ENCODE assay signal across 19 cellular contexts in genomic region chr1:54857066-54857660, GRCh38. TPM values are rescaled to one million over a fixed set of nuclear protein-coding genes. Genes with fewer than 3 reads are reported as not detected.
DNase-seq lines count a peak whose midpoint lies in the region; ATAC-seq, FAIRE-seq and TF ChIP-seq lines count a peak whose summit lies in the region.
"Had no signal": no experiment of that assay in that cellular context is flagged by ENCODE, and none has a peak within 500 bp of the region (broad histone marks: within the 10 kb centered on the region; RNA-seq: fewer than 3 reads in every experiment).

No MANE protein-coding gene starts in this region.

- H3K4me3 ChIP-seq in PC-9 (no peak overlapping the region), choroid plexus epithelial cell (ENCODE audit: low read depth, low read length) (no peak overlapping the region), kidney (ENCODE audit: low read length in 2 of 2) (no peak overlapping the region), stomach (no peak overlapping the region), sigmoid colon (no peak overlapping the region)
- H3K4me3 ChIP-seq: neural progenitor cell, testis had no signal

- TSS peak; percentile 7 for BruUV-seq in PC-9 (replicated peaks; lab: Mats Ljungman, UMichigan)

- H3K4me1 ChIP-seq in PC-9 (replicated peaks; ENCODE audit: insufficient read depth) (peaks cover 66% of the 10 kb centered on the region), kidney (ENCODE audit: control insufficient read depth in 1 of 2, insufficient read depth in 1 of 2, low read depth in 1 of 2, low read length in 2 of 2) (peaks cover 17 to 28% of the 10 kb centered on the region in 2 donors), stomach (peaks cover 0 to 40% (median 3%) of the 10 kb centered on the region in 4 donors), sigmoid colon (no peaks in the 10 kb centered on the region)
- H3K4me1 ChIP-seq: neural progenitor cell had no signal

- H3K79me2 ChIP-seq in PC-9 (ENCODE audit: low read depth) = peaks cover 49% of the 10 kb centered on the region

- H3F3A ChIP-seq in PC-9 (ENCODE audit: insufficient read depth, low read depth) = peaks cover 63% of the 10 kb centered on the region

- no peak for FAIRE-seq in kidney (lab: Jason Lieb, UNC)
- FAIRE-seq: islet of Langerhans had no signal

- no peak for TF ChIP-seq POLR2A in stomach (IDR thresholded peaks at IDR 0.05)
- TF ChIP-seq POLR2A in sigmoid colon (IDR thresholded peaks at IDR 0.05) = no peak

- no peak for TF ChIP-seq CTCF in PC-9 (conservative IDR thresholded peaks at IDR 0.05)
- TF ChIP-seq CTCF in choroid plexus epithelial cell (conservative IDR thresholded peaks at IDR 0.05; ENCODE audit: low read depth, low read length) = no peak
- TF ChIP-seq CTCF in kidney (IDR thresholded peaks at IDR 0.05; ENCODE audit: borderline replicate concordance, extremely low read depth, insufficient read depth) = no peak
- no peak for TF ChIP-seq CTCF in stomach (IDR thresholded peaks at IDR 0.05)
- no peak for TF ChIP-seq CTCF in sigmoid colon (IDR thresholded peaks at IDR 0.05)

- DNase-seq in PC-9 = no peak
- peak; percentile 47 for DNase-seq in choroid plexus epithelial cell (ENCODE audit: low read depth)
- no peak for DNase-seq in kidney
- peak; percentile 2 for DNase-seq in stomach
- DNase-seq in DMS53 (lab: John Stamatoyannopoulos, UW) = no peak
- no peak for DNase-seq in sigmoid colon
- no peak for DNase-seq in dermis blood vessel endothelial cell
- DNase-seq: activated CD4-positive, alpha-beta T cell treated with anti-CD3 and anti-CD28 coated beads for 36 hours; activated CD8-positive, alpha-beta memory T cell treated with anti-CD3 and anti-CD28 coated beads, Interleukin-2, amount 10 ng/mL, durations not matched to agents 7 days and 5 days; amygdala; NCI-H2081 treated with DMSO at 0.1 percent for 48 hours; NCI-H510A; stimulated activated CD4-positive, alpha-beta T cell treated with anti-CD3 and anti-CD28 coated beads, Interleukin-4, amount 100 ng/mL, for 4 hours; stimulated activated CD8-positive, alpha-beta memory T cell treated with anti-CD3 and anti-CD28 coated beads, Interleukin-4, amount 100 ng/mL, for 48 hours had no signal

- intact Hi-C loops in PC-9 (cut with micrococcal nuclease; ENCODE audit: unreplicated experiment) = no loop called here
- intact Hi-C loops in kidney (cut with DNase I) = no loop called here
- intact Hi-C loops in stomach (cut with DNase I; ENCODE audit: low total_unique reads) = no loop called here
- intact Hi-C loops in sigmoid colon (cut with DNase I) = no loop called here

- no peak overlapping the region for H3K9ac ChIP-seq in kidney (ENCODE audit: low read length in 2 of 2)
- H3K9ac ChIP-seq: neural progenitor cell had no signal

- no peaks in the 10 kb centered on the region for H3K9me2 ChIP-seq in PC-9 (ENCODE audit: insufficient read depth)

- no peak for TF ChIP-seq EP300 in stomach (IDR thresholded peaks at IDR 0.05)
- no peak for TF ChIP-seq EP300 in sigmoid colon (IDR thresholded peaks at IDR 0.05)

- no peaks in the 10 kb centered on the region for H4K20me1 ChIP-seq in PC-9 (ENCODE audit: insufficient read depth)

- POLR2A ChIA-PET in PC-9 (lab: Charles Lee; ENCODE audit: unreplicated experiment) = interaction anchor here (0.6 kb wide), 1 partner anchor 17 kb away, joined by 3 read pairs; no protein-coding TSS in a partner anchor

- no peak for ATAC-seq in GM21360 (IDR thresholded peaks at IDR 0.05; ENCODE audit: unreplicated experiment)
- ATAC-seq: activated CD4-positive, alpha-beta T cell treated with anti-CD3 and anti-CD28 coated beads for 36 hours; activated CD8-positive, alpha-beta memory T cell treated with anti-CD3 and anti-CD28 coated beads, Interleukin-2, amount 10 ng/mL, durations not matched to agents 7 days and 5 days had no signal

- no peak overlapping the region for H2AFZ ChIP-seq in PC-9
- H2AFZ ChIP-seq: neural progenitor cell had no signal

- H3K4me2 ChIP-seq in PC-9 = peak overlapping the region; percentile 65
- H3K4me2 ChIP-seq: neural progenitor cell had no signal

- 85 to 93% (median 89%) methylated on average over 3 of the region's 3 CpGs for WGBS in stomach, 5 donors
- WGBS in sigmoid colon, 2 donors = 94 to 96% methylated on average over 3 of the region's 3 CpGs

- peak overlapping the region; percentile 88 for H3K27ac ChIP-seq in PC-9
- H3K27ac ChIP-seq in kidney (ENCODE audit: low read depth in 2 of 2, low read length in 2 of 2) = peak overlapping the region; percentile 13 to 41
- H3K27ac ChIP-seq in stomach = peak overlapping the region in 2 of 5 donors; percentile 25 to 32
- peak overlapping the region in 1 of 4 donors; percentile 27 for H3K27ac ChIP-seq in sigmoid colon
- H3K27ac ChIP-seq: neural progenitor cell, testis had no signal

- H3K27me3 ChIP-seq in PC-9 (ENCODE audit: insufficient read depth, low read depth) = no peaks in the 10 kb centered on the region
- no peaks in the 10 kb centered on the region for H3K27me3 ChIP-seq in stomach
- H3K27me3 ChIP-seq in sigmoid colon = no peaks in the 10 kb centered on the region
- H3K27me3 ChIP-seq: neural progenitor cell, testis had no signal

- H3K9me3 ChIP-seq in PC-9 (ENCODE audit: insufficient read depth, low read depth) = no peaks in the 10 kb centered on the region
- no peaks in the 10 kb centered on the region for H3K9me3 ChIP-seq in kidney (ENCODE audit: control insufficient read depth in 1 of 2, low read length in 2 of 2)
- no peaks in the 10 kb centered on the region for H3K9me3 ChIP-seq in stomach
- H3K9me3 ChIP-seq in sigmoid colon = no peaks in the 10 kb centered on the region
- H3K9me3 ChIP-seq: testis had no signal

- H3K36me3 ChIP-seq in PC-9 (ENCODE audit: low read depth) (peaks cover 42% of the 10 kb centered on the region), kidney (ENCODE audit: control insufficient read depth in 1 of 2, insufficient read depth in 2 of 2, low read length in 2 of 2) (peaks cover 2 to 6% of the 10 kb centered on the region in 2 donors), stomach (peaks cover 36 to 83% (median 58%) of the 10 kb centered on the region in 4 donors), sigmoid colon (no peaks in the 10 kb centered on the region)

- CTCF ChIA-PET in PC-9 (lab: Charles Lee) = no interaction called here

RNA-seq across cellular contexts. Expression of gene DHCR24, which starts 29.8 kb away (rescaled TPM):
- total RNA-seq in PC-9 (2021) = 195 and 369 TPM in 2 replicates
- 91.7 TPM for total RNA-seq in kidney
- polyA plus RNA-seq in kidney (ENCODE audit: insufficient read depth, low read depth, low replicate concordance) = 33.7 TPM
- total RNA-seq in stomach = 100 to 1,000 TPM in 1 of 5 donors, 10 to 100 TPM in 4; 25.7 to 347 (median 67.9) TPM
- 10 to 100 TPM; 20.0 to 77.5 (median 70.1) TPM for polyA plus RNA-seq in stomach
- total RNA-seq in sigmoid colon = 10 to 100 TPM in 1 of 4 donors, 1 to 10 TPM in 3; 4.4 to 22.1 (median 9.0) TPM
- polyA plus RNA-seq in sigmoid colon = 100 to 1,000 TPM in 1 of 3 donors, 10 to 100 TPM in 2; 12.6 to 194 (median 17.6) TPM
- total RNA-seq in dermis blood vessel endothelial cell = 82.2 and 213 TPM in 2 replicates

RNA-seq across cellular contexts. Expression of gene TTC22, which starts 56.0 kb away (rescaled TPM):
- total RNA-seq in PC-9 (2021) (24.1 and 26.3 TPM in 2 replicates), kidney (16.5 TPM), stomach (10 to 100 TPM in 3 of 5 donors, 1 to 10 TPM in 2; 6.7 to 65.2 (median 27.4) TPM), sigmoid colon (1 to 10 TPM in 2 of 4 donors, under 1 TPM in 2; 0.81 to 1.9 (median 0.95) TPM), dermis blood vessel endothelial cell (0.17 TPM in 1 of 2 replicates, not detected in the other)
- polyA plus RNA-seq in kidney (ENCODE audit: insufficient read depth, low read depth, low replicate concordance) (9.6 TPM), stomach (10 to 100 TPM in 2 of 3 donors, 1 to 10 TPM in 1; 4.2 to 26.1 (median 17.2) TPM), sigmoid colon (10 to 100 TPM; 30.4 to 39.1 (median 33.0) TPM)
- total RNA-seq: H4 had no signal

Comparison
In these comparisons a context has a peak if more than half of its experiments do, and no peak if none do; other contexts are left out.
1. DNase-seq: peak in choroid plexus epithelial cell (single experiment) and stomach (single experiment); none in PC-9 (0 of 2), kidney (single experiment), DMS53 (single experiment), sigmoid colon (single experiment) and dermis blood vessel endothelial cell (single experiment).